ENCODE assay signal across 25 cellular contexts in genomic region chr10:11827414-11827813, GRCh38. TPM values are rescaled to one million over a fixed set of nuclear protein-coding genes. Genes with fewer than 3 reads are reported as not detected.
"Had no signal": no experiment of that assay in that cellular context is flagged by ENCODE, and none has a peak within 500 bp of the region (broad histone marks: within the 10 kb centered on the region; RNA-seq: fewer than 3 reads in every experiment).

No MANE protein-coding gene starts in this region.

- H3K4me3 ChIP-seq: ascending aorta, esophagus squamous epithelium had no signal

- H3K4me1 ChIP-seq: ascending aorta had no signal

- H3K27ac ChIP-seq: ascending aorta, brain microvascular endothelial cell, esophagus squamous epithelium had no signal

- H3K27me3 ChIP-seq: ascending aorta, brain microvascular endothelial cell had no signal

- DNase-seq: activated CD4-positive, alpha-beta memory T cell treated with anti-CD3 and anti-CD28 coated beads, Interleukin-2, amount 10 ng/mL, durations not matched to agents 7 days and 5 days; activated CD4-positive, alpha-beta T cell treated with anti-CD3 and anti-CD28 coated beads for 36 hours; activated CD4-positive, alpha-beta T cell treated with anti-CD3 and anti-CD28 coated beads, Interleukin-2, amount 10 ng/mL, durations not matched to agents 24 days and 14 days; activated CD4-positive, CD25-positive, alpha-beta regulatory T cell; activated CD4-positive, CD25-positive, alpha-beta regulatory T cell treated with anti-CD3 and anti-CD28 coated beads, Interleukin-2, amount 50 U/mL, for 72 hours; activated CD8-positive, alpha-beta memory T cell treated with anti-CD3 and anti-CD28 coated beads, Interleukin-2, amount 50 U/mL, for 48 hours; activated gamma-delta T cell; activated naive CD4-positive, alpha-beta T cell; activated naive CD4-positive, alpha-beta T cell treated with anti-CD3 and anti-CD28 coated beads, Interleukin-2, amount 10 ng/mL, durations not matched to agents 7 days and 5 days; activated naive CD8-positive, alpha-beta T cell treated with anti-CD3 and anti-CD28 coated beads, Interleukin-2, amount 10 ng/mL, durations not matched to agents 7 days and 5 days; activated T-cell treated with anti-CD3 and anti-CD28 coated beads for 4 hours; activated T-cell treated with anti-CD3 and anti-CD28 coated beads, Interleukin-2, amount 50 U/mL, for 24 hours; activated T-cell treated with anti-CD3 and anti-CD28 coated beads, Interleukin-2, amount 50 U/mL, for 72 hours; brain microvascular endothelial cell; caudate nucleus; cortex of kidney; dermis blood vessel endothelial cell; effector CD4-positive, alpha-beta T cell; effector memory CD8-positive, alpha-beta T cell; esophagus squamous epithelium; head of caudate nucleus; T-helper 2 cell had no signal

- H3K9me3 ChIP-seq: ascending aorta, esophagus squamous epithelium had no signal

- ATAC-seq: activated CD4-positive, alpha-beta T cell treated with anti-CD3 and anti-CD28 coated beads for 36 hours; activated naive CD4-positive, alpha-beta T cell treated with anti-CD3 and anti-CD28 coated beads, Interleukin-2, amount 50 U/mL, for 72 hours; activated T-cell treated with anti-CD3 and anti-CD28 coated beads, Interleukin-2, amount 50 U/mL, for 72 hours; effector memory CD8-positive, alpha-beta T cell had no signal

- H3K36me3 ChIP-seq: ascending aorta, brain microvascular endothelial cell, esophagus squamous epithelium had no signal

RNA-seq across cellular contexts. Expression of gene PROSER2, which starts 4.3 kb away (rescaled TPM):
- total RNA-seq: T-helper 1 cell treated with Interleukin-12 subunit alpha and Interleukin-12 subunit beta and Interleukin-4 antibody, amounts not matched to agents 30 ng/mL and 1 ng/mL, for 36 hours had no signal
